ENCODE assay signal across 8 cellular contexts in the genomic region with DNA sequence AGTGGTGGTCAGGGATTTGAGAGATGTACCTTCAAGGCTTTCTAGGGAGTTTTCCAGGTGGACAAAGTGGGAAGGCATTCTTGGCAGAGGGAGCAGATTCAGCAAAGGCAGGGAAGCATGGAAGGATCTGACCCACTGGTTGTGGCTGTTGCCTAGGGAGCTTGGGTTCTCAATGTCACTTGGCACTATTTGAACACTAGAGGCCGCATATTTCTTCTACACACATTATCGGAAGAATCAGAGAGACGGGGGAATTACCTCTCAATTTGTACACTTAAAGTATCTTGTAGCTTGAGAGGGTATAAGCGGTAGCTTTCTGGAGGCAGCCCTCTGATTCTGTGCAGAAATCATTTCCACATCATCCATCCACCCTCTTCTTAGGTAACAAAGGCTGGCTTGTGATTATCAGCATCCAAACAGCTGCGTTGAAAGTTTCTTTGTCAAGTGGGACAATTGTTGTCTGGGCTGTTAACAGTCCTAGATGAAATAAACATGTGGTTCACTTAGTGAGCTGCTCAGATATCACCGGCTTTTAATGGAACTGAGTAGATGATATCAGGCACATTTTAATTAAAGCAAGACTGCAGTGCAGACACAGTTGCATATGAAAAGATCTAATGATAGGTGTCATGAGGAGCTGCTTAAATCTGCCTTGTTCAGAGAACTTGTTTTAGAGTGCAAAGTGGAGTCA. TPM values are rescaled to one million over a fixed set of nuclear protein-coding genes. Genes with fewer than 3 reads are reported as not detected.
DNase-seq lines count a peak whose midpoint lies in the region; ATAC-seq, FAIRE-seq and TF ChIP-seq lines count a peak whose summit lies in the region.

No MANE protein-coding gene starts in this region.

- no peaks in the 10 kb centered on the region for H3K9me2 ChIP-seq in OCI-LY7 (ENCODE audit: insufficient read depth, low read length)

- H3K4me3 ChIP-seq in HUES48 (ENCODE audit: low read depth, low read length) (peak overlapping the region; percentile 67; the same call in 1 of the 2 replicates), OCI-LY7 (ENCODE audit: low read depth, low read length, poor library complexity, severe bottlenecking) (no peak overlapping the region)

- H4K20me1 ChIP-seq in OCI-LY7 (ENCODE audit: insufficient read depth, low read length), result no peaks in the 10 kb centered on the region

- TF ChIP-seq CTCF in OCI-LY7 (conservative IDR thresholded peaks at IDR 0.05; ENCODE audit: low read length), result 0 out of 2 replicates have a peak, but pooled peaks have one; percentile 10

- H3K9me3 ChIP-seq in HUES48 (ENCODE audit: control insufficient read depth, insufficient read depth, low read length) (no peaks in the 10 kb centered on the region), OCI-LY7 (ENCODE audit: low read length) (no peaks in the 10 kb centered on the region)

- no peaks in the 10 kb centered on the region for H3K79me2 ChIP-seq in OCI-LY7 (ENCODE audit: insufficient read depth, low read depth, low read length)

- DNase-seq in DMS53 treated with DMSO at 0.1 percent for 48 hours (lab: John Stamatoyannopoulos, UW; ENCODE audit: unreplicated experiment), result peak; percentile 58
- DNase-seq in OCI-LY7 (ENCODE audit: low spot score), result no peak
- peak; percentile 60 for DNase-seq in kidney tubule cell (ENCODE audit: low spot score)
- no peak for DNase-seq in HTR-8/SVneo (ENCODE audit: insufficient read length, low spot score)

- H3K27ac ChIP-seq in HUES48 (ENCODE audit: low read depth, low read length) (no peak overlapping the region), OCI-LY7 (ENCODE audit: low read depth, low read length, poor library complexity, severe bottlenecking) (no peak overlapping the region)

- H3K4me2 ChIP-seq in OCI-LY7 (ENCODE audit: low read length), result no peak overlapping the region

- CTCF ChIA-PET in OCI-LY7 (lab: Charles Lee; ENCODE audit: unreplicated experiment), result interaction anchor here (1.2 kb wide), 1 partner anchor 15 kb away, joined by 3 read pairs; no protein-coding TSS in a partner anchor

- POLR2A ChIA-PET in OCI-LY7 (lab: Charles Lee), result no interaction called here

- no peak overlapping the region for H2AFZ ChIP-seq in OCI-LY7 (ENCODE audit: low read length)

- intact Hi-C loops in OCI-LY7 (cut with micrococcal nuclease; ENCODE audit: unreplicated experiment), result loop anchor here (2.0 kb wide), 1 partner anchor 23 kb away; no protein-coding TSS in a partner anchor

- no peak for ATAC-seq in HG02973 (IDR thresholded peaks at IDR 0.05; ENCODE audit: unreplicated experiment)
- no peak for ATAC-seq in GM21390 (IDR thresholded peaks at IDR 0.05; ENCODE audit: unreplicated experiment)
- no peak for ATAC-seq in esophagus mucosa

- H3K27me3 ChIP-seq in HUES48 (ENCODE audit: control insufficient read depth, insufficient read depth, low read length), result peaks cover 57% of the 10 kb centered on the region

- H3K4me1 ChIP-seq in HUES48 (ENCODE audit: control insufficient read depth, insufficient read depth, low read length) (peaks cover 36% of the 10 kb centered on the region), OCI-LY7 (ENCODE audit: insufficient read depth, low read length, poor library complexity, severe bottlenecking) (no peaks in the 10 kb centered on the region)

- no peak overlapping the region for H3K9ac ChIP-seq in HUES48 (ENCODE audit: low read depth, low read length)

- H3K36me3 ChIP-seq in HUES48 (ENCODE audit: control insufficient read depth, insufficient read depth, low read length) (no peaks in the 10 kb centered on the region), OCI-LY7 (ENCODE audit: insufficient read depth, low read length) (no peaks in the 10 kb centered on the region)

- no peak for FAIRE-seq in HTR-8/SVneo (lab: Jason Lieb, UNC)

- no TSS peak for BruUV-seq in OCI-LY7 (replicated peaks; lab: Mats Ljungman, UMichigan)

RNA-seq across cellular contexts. Expression of a gene that starts 2.6 kb away (rescaled TPM):
- total RNA-seq in OCI-LY7 (2014; rRNA removed; shearing (Covaris generic)), result not detected in 2 replicates
- total RNA-seq in OCI-LY7 (2022) (not detected in 2 replicates), esophagus mucosa (not detected)

Comparison
In these comparisons a context has a peak if more than half of its experiments do, and no peak if none do; other contexts are left out.
1. DNase-seq: peak in DMS53 treated with DMSO at 0.1 percent for 48 hours (single experiment) and kidney tubule cell (single experiment); none in OCI-LY7 (single experiment) and HTR-8/SVneo (single experiment).